21 cellular contexts compared by ENCODE assay signal in genomic region chr15:62270216-62270921, GRCh38.
DNase-seq lines count a peak whose midpoint lies in the region; FAIRE-seq and TF ChIP-seq lines count a peak whose summit lies in the region.
"Had no signal": no experiment of that assay in that cellular context is flagged by ENCODE, and none has a peak within 500 bp of the region (broad histone marks: within the 10 kb centered on the region; RNA-seq: fewer than 3 reads in every experiment).

No MANE protein-coding gene starts in this region.

- peaks cover 24% of the 10 kb centered on the region for H3K9me3 ChIP-seq in Karpas-422 (ENCODE audit: low read length)
- peaks cover 2 to 34% of the 10 kb centered on the region in 2 donors for H3K9me3 ChIP-seq in kidney (ENCODE audit: control insufficient read depth in 1 of 2, low read length in 2 of 2)
- H3K9me3 ChIP-seq in subcutaneous abdominal adipose tissue (ENCODE audit: control insufficient read depth in 5 of 5, low read length in 5 of 5): peaks cover 17 to 50% (median 38%) of the 10 kb centered on the region in 5 donors

- no peaks in the 10 kb centered on the region for H4K20me1 ChIP-seq in Karpas-422 (ENCODE audit: insufficient read depth, low read depth, low read length)

- H3K9me2 ChIP-seq in Karpas-422 (replicated peaks; ENCODE audit: insufficient read depth, low read length): no peaks in the 10 kb centered on the region

- H3K4me3 ChIP-seq in Karpas-422 (ENCODE audit: low read length): no peak overlapping the region
- no peak overlapping the region for H3K4me3 ChIP-seq in kidney (ENCODE audit: low read length in 2 of 2)
- H3K4me3 ChIP-seq in subcutaneous abdominal adipose tissue (ENCODE audit: low read depth in 1 of 5, low read length in 5 of 5): peak overlapping the region; percentile 6 to 39 (median 17)
- H3K4me3 ChIP-seq: GM23248 had no signal

- peaks cover 39% of the 10 kb centered on the region for H3K36me3 ChIP-seq in Karpas-422 (ENCODE audit: insufficient read depth, low read length)
- no peaks in the 10 kb centered on the region for H3K36me3 ChIP-seq in kidney (ENCODE audit: control insufficient read depth in 1 of 2, insufficient read depth in 2 of 2, low read length in 2 of 2)
- no peaks in the 10 kb centered on the region for H3K36me3 ChIP-seq in subcutaneous abdominal adipose tissue (ENCODE audit: control insufficient read depth in 5 of 5, insufficient read depth in 5 of 5, low read length in 5 of 5)

- intact Hi-C loops in kidney (cut with DNase I): no loop called here

- H3K9ac ChIP-seq in Karpas-422 (ENCODE audit: low read length): no peak overlapping the region
- no peak overlapping the region for H3K9ac ChIP-seq in kidney (ENCODE audit: low read length in 2 of 2)
- no peak overlapping the region for H3K9ac ChIP-seq in subcutaneous abdominal adipose tissue (ENCODE audit: low read length in 5 of 5)
- H3K9ac ChIP-seq: GM23248 had no signal

- no peak overlapping the region for H3K4me2 ChIP-seq in Karpas-422 (ENCODE audit: low read depth, low read length, poor library complexity, severe bottlenecking)

- H2AFZ ChIP-seq in Karpas-422 (ENCODE audit: low read length): no peak overlapping the region
- H2AFZ ChIP-seq: GM23248 had no signal

- no peak for TF ChIP-seq CTCF in kidney (IDR thresholded peaks at IDR 0.05; ENCODE audit: borderline replicate concordance, extremely low read depth, insufficient read depth)

- H3K27me3 ChIP-seq in Karpas-422 (ENCODE audit: low read length): no peaks in the 10 kb centered on the region
- H3K27me3 ChIP-seq in subcutaneous abdominal adipose tissue (ENCODE audit: control insufficient read depth in 5 of 5, insufficient read depth in 4 of 5, low read length in 5 of 5): no peaks in the 10 kb centered on the region

- DNase-seq in Karpas-422: peak; percentile 17
- peak; percentile 65 for DNase-seq in kidney
- DNase-seq in CD1c-positive myeloid dendritic cell (ENCODE audit: extremely low spot score): no peak
- DNase-seq in stimulated activated CD8-positive, alpha-beta memory T cell treated with anti-CD3 and anti-CD28 coated beads, Interleukin-4, amount 100 ng/mL, for 48 hours: no peak
- no peak for DNase-seq in dedifferentiated amniotic fluid mesenchymal stem cell (ENCODE audit: extremely low spot score)
- DNase-seq: CD4-positive, alpha-beta T cell; CD8-positive, alpha-beta memory T cell; DMS 273 treated with DMSO at 0.1 percent for 48 hours; DMS79; EL; GDM1; H7; HCEC 1CT had no signal

- H3K4me1 ChIP-seq in Karpas-422 (ENCODE audit: low read length) (no peaks in the 10 kb centered on the region), kidney (ENCODE audit: control insufficient read depth in 1 of 2, insufficient read depth in 1 of 2, low read depth in 1 of 2, low read length in 2 of 2) (no peaks in the 10 kb centered on the region), subcutaneous abdominal adipose tissue (ENCODE audit: control insufficient read depth in 5 of 5, insufficient read depth in 5 of 5, low read length in 5 of 5) (no peaks in the 10 kb centered on the region)

- peaks cover 63% of the 10 kb centered on the region for H3K79me2 ChIP-seq in Karpas-422 (ENCODE audit: low read length)

- H3K27ac ChIP-seq in Karpas-422 (ENCODE audit: low read length) (no peak overlapping the region), kidney (ENCODE audit: low read depth in 2 of 2, low read length in 2 of 2) (no peak overlapping the region), subcutaneous abdominal adipose tissue (ENCODE audit: low read depth, low read length) (no peak overlapping the region)
- H3K27ac ChIP-seq: C4-2B, GM23248 had no signal

- FAIRE-seq in kidney (lab: Jason Lieb, UNC): no peak
- FAIRE-seq: D721Med, GM12891, GM18507, GM19239, H1 had no signal

Comparison
In these comparisons a context has a peak if more than half of its experiments do, and no peak if none do; other contexts are left out.
1. DNase-seq: peak in Karpas-422 (single experiment) and kidney (single experiment); none in CD1c-positive myeloid dendritic cell (single experiment), stimulated activated CD8-positive, alpha-beta memory T cell treated with anti-CD3 and anti-CD28 coated beads, Interleukin-4, amount 100 ng/mL, for 48 hours (single experiment) and dedifferentiated amniotic fluid mesenchymal stem cell (single experiment).
2. H3K4me3 ChIP-seq: peak in subcutaneous abdominal adipose tissue (5 of 5); none in Karpas-422 (single experiment) and kidney (0 of 2).